In the genomic region with DNA sequence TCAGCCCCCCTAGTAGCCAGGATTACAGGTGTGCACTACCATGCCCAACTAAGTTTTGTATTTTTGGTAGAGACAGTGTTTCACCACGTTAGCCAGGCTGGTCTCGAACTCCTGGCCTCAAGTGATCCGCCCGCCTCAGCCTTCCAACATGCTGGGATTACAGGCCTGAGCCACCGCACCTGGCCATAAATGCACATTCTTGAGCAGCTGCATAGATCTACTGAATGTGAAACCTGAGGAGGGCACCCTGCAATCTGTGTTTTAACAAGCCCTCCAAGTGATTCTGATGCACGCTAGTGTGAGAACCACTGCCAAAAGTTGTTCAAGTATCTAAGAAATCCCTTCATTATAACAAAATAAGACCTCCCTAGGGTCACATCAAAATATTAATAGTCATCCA, we compare ENCODE assay signal across 16 cellular contexts.
"Had no signal": no experiment of that assay in that cellular context is flagged by ENCODE, and none has a peak within 500 bp of the region (broad histone marks: within the 10 kb centered on the region; RNA-seq: fewer than 3 reads in every experiment).

No MANE protein-coding gene starts in this region.

- H3K9me3 ChIP-seq: gastrocnemius medialis, upper lobe of right lung had no signal

- H3K4me3 ChIP-seq: gastrocnemius medialis, upper lobe of right lung had no signal

- H3K4me1 ChIP-seq: gastrocnemius medialis, upper lobe of right lung had no signal

- H3K36me3 Mint-ChIP-seq: activated naive CD8-positive, alpha-beta T cell had no signal

- H3K4me3 Mint-ChIP-seq: activated naive CD8-positive, alpha-beta T cell; dendritic cell treated with granulocyte-macrophage colony-stimulating factor and Interleukin-4, amounts not matched to agents 40 ng/mL and 50 ng/mL, for 4 days; effector memory CD8-positive, alpha-beta T cell; nephron progenitor cell; stimulated activated naive CD8-positive, alpha-beta T cell treated with anti-CD3 and anti-CD28 coated beads, Interleukin-15, Interleukin-2, amounts not matched to agents 100 ng/mL and 50 ng/mL, for 24 hours had no signal

- H3K27me3 ChIP-seq: brain microvascular endothelial cell, gastrocnemius medialis, upper lobe of right lung had no signal

- H3K27me3 Mint-ChIP-seq: activated naive CD8-positive, alpha-beta T cell; effector memory CD8-positive, alpha-beta T cell; stimulated activated naive CD8-positive, alpha-beta T cell treated with anti-CD3 and anti-CD28 coated beads, Interleukin-15, Interleukin-2, amounts not matched to agents 100 ng/mL and 50 ng/mL, for 24 hours had no signal

- H3K9me3 Mint-ChIP-seq: dendritic cell treated with granulocyte-macrophage colony-stimulating factor and Interleukin-4, amounts not matched to agents 40 ng/mL and 50 ng/mL, for 4 days; effector memory CD8-positive, alpha-beta T cell; stimulated activated naive CD8-positive, alpha-beta T cell treated with anti-CD3 and anti-CD28 coated beads, Interleukin-15, Interleukin-2, amounts not matched to agents 100 ng/mL and 50 ng/mL, for 24 hours had no signal

- H3K27ac Mint-ChIP-seq: activated naive CD8-positive, alpha-beta T cell; dendritic cell treated with granulocyte-macrophage colony-stimulating factor and Interleukin-4, amounts not matched to agents 40 ng/mL and 50 ng/mL, for 4 days; nephron progenitor cell; stimulated activated naive CD8-positive, alpha-beta T cell treated with anti-CD3 and anti-CD28 coated beads, Interleukin-15, Interleukin-2, amounts not matched to agents 100 ng/mL and 50 ng/mL, for 24 hours had no signal

- H3K27ac ChIP-seq: brain microvascular endothelial cell, epithelial cell of prostate, gastrocnemius medialis, upper lobe of right lung had no signal

- ATAC-seq: effector memory CD8-positive, alpha-beta T cell; gastrocnemius medialis; upper lobe of right lung had no signal

- DNase-seq: activated CD4-positive, CD25-positive, alpha-beta regulatory T cell; activated effector memory CD4-positive, alpha-beta T cell treated with Interleukin-2 at 50 U/mL for 16 hours; activated T-cell treated with anti-CD3 and anti-CD28 coated beads, Interleukin-2, amount 50 U/mL, for 1 hour; amygdala; brain microvascular endothelial cell; cerebellar nuclear complex; effector memory CD8-positive, alpha-beta T cell; gastrocnemius medialis; kidney glomerular epithelial cell; nephron progenitor cell; stimulated activated CD4-positive, alpha-beta T cell treated with anti-CD3 and anti-CD28 coated beads, Interleukin-12 subunit alpha, Interleukin-12 subunit beta, amount 100 ng/mL, for 4 hours; upper lobe of right lung had no signal

- H3K36me3 ChIP-seq: brain microvascular endothelial cell, gastrocnemius medialis, upper lobe of right lung had no signal
